9 cellular contexts compared by ENCODE assay signal in genomic region chr11:65434057-65434666, GRCh38. TPM values are rescaled to one million over a fixed set of nuclear protein-coding genes. Genes with fewer than 3 reads are reported as not detected.
DNase-seq lines count a peak whose midpoint lies in the region; ATAC-seq and TF ChIP-seq lines count a peak whose summit lies in the region.
"Had no signal": no experiment of that assay in that cellular context is flagged by ENCODE, and none has a peak within 500 bp of the region (broad histone marks: within the 10 kb centered on the region; RNA-seq: fewer than 3 reads in every experiment).

No MANE protein-coding gene starts in this region.

- peaks cover 78% of the 10 kb centered on the region for H3K4me1 ChIP-seq in psoas muscle

- peak; percentile 52 for DNase-seq in EH (ENCODE audit: low read depth)
- no peak for DNase-seq in T-helper 17 cell
- DNase-seq in fibroblast of gingiva (ENCODE audit: low read depth), result peak; percentile 60
- no peak for DNase-seq in psoas muscle
- no peak for DNase-seq in stimulated activated naive B cell treated with anti-CD40 and anti-IgM and Interleukin-4, amounts not matched to agents 10 μg/mL and 1 μg/mL and 100 μg/mL, for 72 hours
- no peak for DNase-seq in effector memory CD8-positive, alpha-beta T cell

- no peak overlapping the region for H3K4me3 Mint-ChIP-seq in T-helper 17 cell
- H3K4me3 Mint-ChIP-seq in stimulated activated naive B cell treated with anti-CD40 and anti-IgM and Interleukin-4, amounts not matched to agents 10 μg/mL and 1 μg/mL and 100 μg/mL, for 72 hours, result no peak overlapping the region
- H3K4me3 Mint-ChIP-seq in effector memory CD8-positive, alpha-beta T cell, result no peak overlapping the region

- WGBS in psoas muscle, 3 donors, result 31 to 48% (median 37%) methylated on average over 6 of the region's 6 CpGs

- intact Hi-C loops in psoas muscle (cut with DNase I), result no loop called here

- peak overlapping the region; percentile 100 for H3K27ac ChIP-seq in psoas muscle

- TF ChIP-seq CTCF in psoas muscle (IDR thresholded peaks at IDR 0.05), result no peak

- H3K9me3 Mint-ChIP-seq in stimulated activated naive B cell treated with anti-CD40 and anti-IgM and Interleukin-4, amounts not matched to agents 10 μg/mL and 1 μg/mL and 100 μg/mL, for 72 hours, result peaks cover 2 to 4% of the 10 kb centered on the region in 2 donors
- no peaks in the 10 kb centered on the region for H3K9me3 Mint-ChIP-seq in effector memory CD8-positive, alpha-beta T cell

- H3K27me3 ChIP-seq in psoas muscle (ENCODE audit: insufficient read depth in 3 of 3, low read length in 2 of 3), result no peaks in the 10 kb centered on the region

- H3K27me3 Mint-ChIP-seq in T-helper 17 cell, result no peaks in the 10 kb centered on the region
- no peaks in the 10 kb centered on the region for H3K27me3 Mint-ChIP-seq in stimulated activated naive B cell treated with anti-CD40 and anti-IgM and Interleukin-4, amounts not matched to agents 10 μg/mL and 1 μg/mL and 100 μg/mL, for 72 hours
- H3K27me3 Mint-ChIP-seq in effector memory CD8-positive, alpha-beta T cell, result no peaks in the 10 kb centered on the region

- peaks cover 3 to 99% of the 10 kb centered on the region in 2 donors for H3K36me3 ChIP-seq in psoas muscle (ENCODE audit: insufficient read depth in 1 of 2, low read depth in 1 of 2)

- H3K4me3 ChIP-seq in psoas muscle, result peak overlapping the region; percentile 86

- peaks cover 64% of the 10 kb centered on the region for H3K4me1 Mint-ChIP-seq in T-helper 17 cell
- peaks cover 59 to 84% of the 10 kb centered on the region in 2 donors for H3K4me1 Mint-ChIP-seq in stimulated activated naive B cell treated with anti-CD40 and anti-IgM and Interleukin-4, amounts not matched to agents 10 μg/mL and 1 μg/mL and 100 μg/mL, for 72 hours
- peaks cover 66 to 85% of the 10 kb centered on the region in 2 donors for H3K4me1 Mint-ChIP-seq in effector memory CD8-positive, alpha-beta T cell (ENCODE audit: low read depth in 2 of 2)

- H3K36me3 Mint-ChIP-seq in T-helper 17 cell (ENCODE audit: low read depth), result peaks cover 3% of the 10 kb centered on the region
- peaks cover 41 to 60% of the 10 kb centered on the region in 2 donors for H3K36me3 Mint-ChIP-seq in stimulated activated naive B cell treated with anti-CD40 and anti-IgM and Interleukin-4, amounts not matched to agents 10 μg/mL and 1 μg/mL and 100 μg/mL, for 72 hours
- peaks cover 89% of the 10 kb centered on the region for H3K36me3 Mint-ChIP-seq in effector memory CD8-positive, alpha-beta T cell (ENCODE audit: insufficient read depth)

- no peak for ATAC-seq in T-helper 17 cell
- ATAC-seq in psoas muscle, result no peak
- no peak for ATAC-seq in stimulated activated naive B cell treated with anti-CD40 and anti-IgM and Interleukin-4, amounts not matched to agents 10 μg/mL and 1 μg/mL and 100 μg/mL, for 72 hours (replicated peaks)
- ATAC-seq in GM19452 (IDR thresholded peaks at IDR 0.05; ENCODE audit: unreplicated experiment), result no peak
- ATAC-seq in HG02610 (IDR thresholded peaks at IDR 0.05; ENCODE audit: unreplicated experiment), result no peak
- ATAC-seq in effector memory CD8-positive, alpha-beta T cell (replicated peaks), result no peak

- H3K9me3 ChIP-seq in T-helper 17 cell (ENCODE audit: control insufficient read depth, low read length, poor library complexity, severe bottlenecking) (no peaks in the 10 kb centered on the region), psoas muscle (no peaks in the 10 kb centered on the region)

- H3K27ac Mint-ChIP-seq in T-helper 17 cell, result peak overlapping the region; percentile 83
- H3K27ac Mint-ChIP-seq in stimulated activated naive B cell treated with anti-CD40 and anti-IgM and Interleukin-4, amounts not matched to agents 10 μg/mL and 1 μg/mL and 100 μg/mL, for 72 hours, result no peak overlapping the region
- no peak overlapping the region for H3K27ac Mint-ChIP-seq in effector memory CD8-positive, alpha-beta T cell

RNA-seq across cellular contexts. Expression of gene NEAT1, which starts 11.6 kb away (rescaled TPM):
- 100 to 1,000 TPM; 554 to 555 TPM for total RNA-seq in T-helper 17 cell
- total RNA-seq in psoas muscle, result 1,000 to 10,000 TPM in 1 of 4 donors, 100 to 1,000 TPM in 3; 517 to 1,759 (median 646) TPM
- polyA plus RNA-seq in psoas muscle, result 100 to 1,000 TPM; 474 to 758 (median 716) TPM

RNA-seq across cellular contexts. Expression of gene FRMD8, which starts 47.7 kb away (rescaled TPM):
- total RNA-seq in T-helper 17 cell (10 to 100 TPM; 29.2 to 37.5 TPM), psoas muscle (10 to 100 TPM in 3 of 4 donors, 1 to 10 TPM in 1; 7.4 to 27.7 (median 13.9) TPM)
- 10 to 100 TPM; 10.6 to 20.8 (median 12.9) TPM for polyA plus RNA-seq in psoas muscle

RNA-seq across cellular contexts. Expression of gene SLC25A45, which starts 51.7 kb away (rescaled TPM):
- 10 to 100 TPM; 57.7 to 61.6 TPM for total RNA-seq in T-helper 17 cell
- 1 to 10 TPM; 5.7 to 8.8 (median 7.2) TPM for total RNA-seq in psoas muscle
- 10 to 100 TPM in 1 of 3 donors, 1 to 10 TPM in 2; 3.7 to 18.5 (median 6.1) TPM for polyA plus RNA-seq in psoas muscle
- polyA plus RNA-seq: neural cell had no signal

Comparison
In these comparisons a context has a peak if more than half of its experiments do, and no peak if none do; other contexts are left out.
1. DNase-seq: peak in EH (single experiment) and fibroblast of gingiva (single experiment); none in T-helper 17 cell (0 of 3), psoas muscle (0 of 2), stimulated activated naive B cell treated with anti-CD40 and anti-IgM and Interleukin-4, amounts not matched to agents 10 μg/mL and 1 μg/mL and 100 μg/mL, for 72 hours (single experiment) and effector memory CD8-positive, alpha-beta T cell (0 of 3).
2. RNA of gene SLC25A45, which starts 51.7 kb away (total RNA-seq): 57.7 to 61.6 TPM in T-helper 17 cell; 5.7 to 8.8 TPM in psoas muscle; every median in the first group is over 4 times any median in the second.